1 cellular context compared by ENCODE assay signal in genomic region chr6:137705166-137706064, GRCh38.
TF ChIP-seq lines count a peak whose summit lies in the region.

No MANE protein-coding gene starts in this region.

TF ChIP-seq in GM12878, 131 proteins besides CTCF, POLR2A, EP300 and RAD21 (continued from another document):
- TF ChIP-seq, protein P1, sequence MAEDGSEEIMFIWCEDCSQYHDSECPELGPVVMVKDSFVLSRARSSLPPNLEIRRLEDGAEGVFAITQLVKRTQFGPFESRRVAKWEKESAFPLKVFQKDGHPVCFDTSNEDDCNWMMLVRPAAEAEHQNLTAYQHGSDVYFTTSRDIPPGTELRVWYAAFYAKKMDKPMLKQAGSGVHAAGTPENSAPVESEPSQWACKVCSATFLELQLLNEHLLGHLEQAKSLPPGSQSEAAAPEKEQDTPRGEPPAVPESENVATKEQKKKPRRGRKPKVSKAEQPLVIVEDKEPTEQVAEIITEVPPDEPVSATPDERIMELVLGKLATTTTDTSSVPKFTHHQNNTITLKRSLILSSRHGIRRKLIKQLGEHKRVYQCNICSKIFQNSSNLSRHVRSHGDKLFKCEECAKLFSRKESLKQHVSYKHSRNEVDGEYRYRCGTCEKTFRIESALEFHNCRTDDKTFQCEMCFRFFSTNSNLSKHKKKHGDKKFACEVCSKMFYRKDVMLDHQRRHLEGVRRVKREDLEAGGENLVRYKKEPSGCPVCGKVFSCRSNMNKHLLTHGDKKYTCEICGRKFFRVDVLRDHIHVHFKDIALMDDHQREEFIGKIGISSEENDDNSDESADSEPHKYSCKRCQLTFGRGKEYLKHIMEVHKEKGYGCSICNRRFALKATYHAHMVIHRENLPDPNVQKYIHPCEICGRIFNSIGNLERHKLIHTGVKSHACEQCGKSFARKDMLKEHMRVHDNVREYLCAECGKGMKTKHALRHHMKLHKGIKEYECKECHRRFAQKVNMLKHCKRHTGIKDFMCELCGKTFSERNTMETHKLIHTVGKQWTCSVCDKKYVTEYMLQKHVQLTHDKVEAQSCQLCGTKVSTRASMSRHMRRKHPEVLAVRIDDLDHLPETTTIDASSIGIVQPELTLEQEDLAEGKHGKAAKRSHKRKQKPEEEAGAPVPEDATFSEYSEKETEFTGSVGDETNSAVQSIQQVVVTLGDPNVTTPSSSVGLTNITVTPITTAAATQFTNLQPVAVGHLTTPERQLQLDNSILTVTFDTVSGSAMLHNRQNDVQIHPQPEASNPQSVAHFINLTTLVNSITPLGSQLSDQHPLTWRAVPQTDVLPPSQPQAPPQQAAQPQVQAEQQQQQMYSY (CRISPR knock-in tag; IDR thresholded peaks at IDR 0.05) = no peak
- TF ChIP-seq NKRF (conservative IDR thresholded peaks at IDR 0.05) (peak; percentile 50; the same call in 1 of the 2 replicates), DPF2 (IDR thresholded peaks at IDR 0.05) (0 out of 2 replicates have a peak, but pooled peaks have one; percentile 10), LARP7 (IDR thresholded peaks at IDR 0.05) (no peak), ATF7 (IDR thresholded peaks at IDR 0.05; ENCODE audit: low read depth) (no peak), SPI1 (IDR thresholded peaks at IDR 0.05; ENCODE audit: borderline replicate concordance, insufficient read depth, low read depth, low read length) (peak; percentile 41; the same call in 1 of the 2 replicates), CREM (IDR thresholded peaks at IDR 0.05; ENCODE audit: low read depth) (no peak), ZNF622 (IDR thresholded peaks at IDR 0.05) (no peak), ZBTB33 (IDR thresholded peaks at IDR 0.05) (no peak), HCFC1 (IDR thresholded peaks at IDR 0.05; ENCODE audit: low read length) (peak; percentile 40; the same call in 1 of the 2 replicates), IRF4 (IDR thresholded peaks at IDR 0.05; ENCODE audit: low read depth, low read length) (0 out of 2 replicates have a peak, but pooled peaks have one; percentile 50), NR2F1 (conservative IDR thresholded peaks at IDR 0.05) (0 out of 2 replicates have a peak, but pooled peaks have one; percentile 37), CHD1 (IDR thresholded peaks at IDR 0.05; ENCODE audit: low read depth, low read length) (no peak), YY1 (IDR thresholded peaks at IDR 0.05; ENCODE audit: low read depth, low read length) (peak; percentile 88), SIX5 (IDR thresholded peaks at IDR 0.05; ENCODE audit: low read depth, low read length, severe bottlenecking) (no peak), TCF7 (IDR thresholded peaks at IDR 0.05; ENCODE audit: borderline replicate concordance) (no peak), MYB (IDR thresholded peaks at IDR 0.05; ENCODE audit: borderline replicate concordance, low read depth, low read length) (no peak), FOXM1 (IDR thresholded peaks at IDR 0.05; ENCODE audit: low read depth, low read length) (peak; percentile 41; the same call in 1 of the 2 replicates), ZNF592 (IDR thresholded peaks at IDR 0.05) (peak; percentile 66; the same call in 1 of the 2 replicates), SMAD5 (IDR thresholded peaks at IDR 0.05; ENCODE audit: low read depth) (no peak), ESRRA (IDR thresholded peaks at IDR 0.05; ENCODE audit: low read length) (no peak), HDGF (IDR thresholded peaks at IDR 0.05) (no peak; the same call in 1 of the 2 replicates), POLR2AphosphoS5 (IDR thresholded peaks at IDR 0.05; ENCODE audit: low read length) (no peak)
- TF ChIP-seq, protein P2, sequence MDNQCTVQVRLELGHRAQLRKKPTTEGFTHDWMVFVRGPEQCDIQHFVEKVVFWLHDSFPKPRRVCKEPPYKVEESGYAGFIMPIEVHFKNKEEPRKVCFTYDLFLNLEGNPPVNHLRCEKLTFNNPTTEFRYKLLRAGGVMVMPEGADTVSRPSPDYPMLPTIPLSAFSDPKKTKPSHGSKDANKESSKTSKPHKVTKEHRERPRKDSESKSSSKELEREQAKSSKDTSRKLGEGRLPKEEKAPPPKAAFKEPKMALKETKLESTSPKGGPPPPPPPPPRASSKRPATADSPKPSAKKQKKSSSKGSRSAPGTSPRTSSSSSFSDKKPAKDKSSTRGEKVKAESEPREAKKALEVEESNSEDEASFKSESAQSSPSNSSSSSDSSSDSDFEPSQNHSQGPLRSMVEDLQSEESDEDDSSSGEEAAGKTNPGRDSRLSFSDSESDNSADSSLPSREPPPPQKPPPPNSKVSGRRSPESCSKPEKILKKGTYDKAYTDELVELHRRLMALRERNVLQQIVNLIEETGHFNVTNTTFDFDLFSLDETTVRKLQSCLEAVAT (IDR thresholded peaks at IDR 0.05) = peak; percentile 100
- TF ChIP-seq, protein P3, sequence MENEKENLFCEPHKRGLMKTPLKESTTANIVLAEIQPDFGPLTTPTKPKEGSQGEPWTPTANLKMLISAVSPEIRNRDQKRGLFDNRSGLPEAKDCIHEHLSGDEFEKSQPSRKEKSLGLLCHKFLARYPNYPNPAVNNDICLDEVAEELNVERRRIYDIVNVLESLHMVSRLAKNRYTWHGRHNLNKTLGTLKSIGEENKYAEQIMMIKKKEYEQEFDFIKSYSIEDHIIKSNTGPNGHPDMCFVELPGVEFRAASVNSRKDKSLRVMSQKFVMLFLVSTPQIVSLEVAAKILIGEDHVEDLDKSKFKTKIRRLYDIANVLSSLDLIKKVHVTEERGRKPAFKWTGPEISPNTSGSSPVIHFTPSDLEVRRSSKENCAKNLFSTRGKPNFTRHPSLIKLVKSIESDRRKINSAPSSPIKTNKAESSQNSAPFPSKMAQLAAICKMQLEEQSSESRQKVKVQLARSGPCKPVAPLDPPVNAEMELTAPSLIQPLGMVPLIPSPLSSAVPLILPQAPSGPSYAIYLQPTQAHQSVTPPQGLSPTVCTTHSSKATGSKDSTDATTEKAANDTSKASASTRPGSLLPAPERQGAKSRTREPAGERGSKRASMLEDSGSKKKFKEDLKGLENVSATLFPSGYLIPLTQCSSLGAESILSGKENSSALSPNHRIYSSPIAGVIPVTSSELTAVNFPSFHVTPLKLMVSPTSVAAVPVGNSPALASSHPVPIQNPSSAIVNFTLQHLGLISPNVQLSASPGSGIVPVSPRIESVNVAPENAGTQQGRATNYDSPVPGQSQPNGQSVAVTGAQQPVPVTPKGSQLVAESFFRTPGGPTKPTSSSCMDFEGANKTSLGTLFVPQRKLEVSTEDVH (IDR thresholded peaks at IDR 0.05; ENCODE audit: low read depth, partially characterized antibody) = no peak
- TF ChIP-seq, protein P4, sequence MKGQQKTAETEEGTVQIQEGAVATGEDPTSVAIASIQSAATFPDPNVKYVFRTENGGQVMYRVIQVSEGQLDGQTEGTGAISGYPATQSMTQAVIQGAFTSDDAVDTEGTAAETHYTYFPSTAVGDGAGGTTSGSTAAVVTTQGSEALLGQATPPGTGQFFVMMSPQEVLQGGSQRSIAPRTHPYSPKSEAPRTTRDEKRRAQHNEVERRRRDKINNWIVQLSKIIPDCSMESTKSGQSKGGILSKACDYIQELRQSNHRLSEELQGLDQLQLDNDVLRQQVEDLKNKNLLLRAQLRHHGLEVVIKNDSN (IDR thresholded peaks at IDR 0.05; ENCODE audit: borderline replicate concordance, extremely low read length, insufficient read depth, low read depth, low read length) = no peak
